Comparison of ENCODE assay signal across 8 cellular contexts in the genomic region with DNA sequence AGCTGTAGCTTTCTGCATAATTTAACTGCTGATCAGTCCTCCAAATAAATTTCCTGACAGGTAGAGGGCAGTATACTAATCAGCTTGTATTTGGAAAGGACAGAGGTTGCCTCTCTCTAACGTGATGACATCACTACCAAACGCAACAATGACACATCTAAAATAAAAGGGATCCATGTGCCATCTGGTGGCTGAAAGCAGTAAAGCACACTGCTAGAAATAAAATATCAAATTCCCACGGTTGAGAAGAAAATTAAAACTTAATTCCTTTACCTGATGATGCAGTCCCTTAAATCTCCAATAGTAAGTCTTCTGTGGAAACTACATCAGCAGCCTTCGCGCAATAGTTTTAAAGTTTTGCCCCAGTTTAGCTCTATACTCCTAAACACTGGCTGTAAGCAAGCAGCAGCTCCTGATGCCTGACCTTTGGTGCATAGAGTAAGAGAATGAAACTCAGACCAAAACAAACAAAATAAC. TPM values are rescaled to one million over a fixed set of nuclear protein-coding genes. Genes with fewer than 3 reads are reported as not detected.
DNase-seq lines count a peak whose midpoint lies in the region; ATAC-seq and TF ChIP-seq lines count a peak whose summit lies in the region.

No MANE protein-coding gene starts in this region.

- H3K36me3 Mint-ChIP-seq in GM23338 (ENCODE audit: low read depth) = peaks cover 34% of the 10 kb centered on the region
- H3K36me3 Mint-ChIP-seq in activated T-cell treated with anti-CD3 and anti-CD28 coated beads, Interleukin-2, amount 50 U/mL, for 4 hours (ENCODE audit: insufficient read depth) = peaks cover 54% of the 10 kb centered on the region

- H3K4me3 ChIP-seq in GM23338 (no peak overlapping the region), KMS-11 (IDR thresholded peaks at IDR 0.05; ENCODE audit: insufficient read depth, low read depth, low read length) (no peak overlapping the region), neural cell (ENCODE audit: low read length) (no peak overlapping the region)

- no peaks in the 10 kb centered on the region for H3F3A ChIP-seq in GM23338 (replicated peaks; ENCODE audit: low read depth)
- H3F3A ChIP-seq in neural cell (ENCODE audit: insufficient read depth, low read length, poor library complexity, severe bottlenecking) = peaks cover 3% of the 10 kb centered on the region

- H3K4me1 ChIP-seq in GM23338 (ENCODE audit: insufficient read depth) (peaks cover 14% of the 10 kb centered on the region), KMS-11 (ENCODE audit: low read depth, poor library complexity, severe bottlenecking) (peaks cover 12% of the 10 kb centered on the region)

- H3K4me2 ChIP-seq in GM23338 = no peak overlapping the region
- H3K4me2 ChIP-seq in KMS-11 = peak overlapping the region; percentile 93
- no peak overlapping the region for H3K4me2 ChIP-seq in neural cell (ENCODE audit: low read length)

- no peaks in the 10 kb centered on the region for H3K36me3 ChIP-seq in GM23338 (ENCODE audit: insufficient read depth)
- H3K36me3 ChIP-seq in KMS-11 (ENCODE audit: insufficient read depth) = no peaks in the 10 kb centered on the region
- peaks cover 5% of the 10 kb centered on the region for H3K36me3 ChIP-seq in neural cell (ENCODE audit: insufficient read depth, low read length)

- H2AFZ ChIP-seq in GM23338 (no peak overlapping the region), KMS-11 (ENCODE audit: low read depth) (peak overlapping the region; percentile 48; the same call in 1 of the 2 replicates), neural cell (ENCODE audit: low read depth, low read length) (no peak overlapping the region)

- TF ChIP-seq RAD21 in neural cell (conservative IDR thresholded peaks at IDR 0.05) = peak; percentile 88

- H3K27ac Mint-ChIP-seq in GM23338 = peak overlapping the region; percentile 98

- H3K4me1 Mint-ChIP-seq in GM23338 = peaks cover 32% of the 10 kb centered on the region
- H3K4me1 Mint-ChIP-seq in activated T-cell treated with anti-CD3 and anti-CD28 coated beads, Interleukin-2, amount 50 U/mL, for 4 hours (ENCODE audit: low read depth) = peaks cover 23% of the 10 kb centered on the region

- peak; percentile 72 for TF ChIP-seq EP300 in neural cell (conservative IDR thresholded peaks at IDR 0.05; ENCODE audit: poor library complexity, severe bottlenecking)

- H3K9ac ChIP-seq in KMS-11 = peak overlapping the region; percentile 68
- H3K9ac ChIP-seq in neural cell (ENCODE audit: low read length) = no peak overlapping the region

- peaks cover 4% of the 10 kb centered on the region for H3K27me3 Mint-ChIP-seq in GM23338 (ENCODE audit: insufficient read depth, low read depth, poor library complexity)
- no peaks in the 10 kb centered on the region for H3K27me3 Mint-ChIP-seq in activated T-cell treated with anti-CD3 and anti-CD28 coated beads, Interleukin-2, amount 50 U/mL, for 4 hours (ENCODE audit: low read depth)

- H3K9me2 ChIP-seq in GM23338 (ENCODE audit: insufficient read depth) (no peaks in the 10 kb centered on the region), neural cell (ENCODE audit: insufficient read depth, low read length) (no peaks in the 10 kb centered on the region)

- H3K27me3 ChIP-seq in GM23338 (ENCODE audit: insufficient read depth) = no peaks in the 10 kb centered on the region
- no peaks in the 10 kb centered on the region for H3K27me3 ChIP-seq in KMS-11 (ENCODE audit: insufficient read depth, low read depth)
- no peaks in the 10 kb centered on the region for H3K27me3 ChIP-seq in neural cell (ENCODE audit: insufficient read depth, low read depth, low read length)

- TF ChIP-seq CTCF in GM23338 (conservative IDR thresholded peaks at IDR 0.05; ENCODE audit: low read depth in 2 of 2) = peak; percentile 94 to 100
- peak; percentile 97 for TF ChIP-seq CTCF in KMS-11 (conservative IDR thresholded peaks at IDR 0.05; ENCODE audit: low read depth, low read length)
- TF ChIP-seq CTCF in neural cell (IDR thresholded peaks at IDR 0.05; ENCODE audit: poor library complexity, severe bottlenecking) = peak; percentile 100

- H3K27ac ChIP-seq in GM23338 (ENCODE audit: low read depth) = peak overlapping the region; percentile 28
- peak overlapping the region; percentile 92 for H3K27ac ChIP-seq in KMS-11
- peak overlapping the region; percentile 68 for H3K27ac ChIP-seq in neural cell (ENCODE audit: low read length)

- DNase-seq in ELF-1 (ENCODE audit: low read depth, low spot score) (peak; percentile 82), GM23338 (ENCODE audit: low spot score) (peak; percentile 99), fibroblast of peridontal ligament (ENCODE audit: extremely low read depth) (peak; percentile 99), superior temporal gyrus (ENCODE audit: extremely low spot score) (peak; percentile 99)
- DNase-seq in activated T-cell treated with anti-CD3 and anti-CD28 coated beads, Interleukin-2, amount 50 U/mL, for 4 hours = peak; percentile 50

- H3K9me3 ChIP-seq in neural cell (ENCODE audit: low read length) = no peaks in the 10 kb centered on the region

- H3K79me2 ChIP-seq in GM23338 (replicated peaks; ENCODE audit: insufficient read depth) (no peaks in the 10 kb centered on the region), KMS-11 (ENCODE audit: insufficient read depth, low read depth) (no peaks in the 10 kb centered on the region), neural cell (replicated peaks; ENCODE audit: insufficient read depth, low read length) (no peaks in the 10 kb centered on the region)

- H4K20me1 ChIP-seq in GM23338 (replicated peaks; ENCODE audit: insufficient read depth) (no peaks in the 10 kb centered on the region), KMS-11 (ENCODE audit: insufficient read depth) (no peaks in the 10 kb centered on the region), neural cell (ENCODE audit: insufficient read depth) (no peaks in the 10 kb centered on the region)

- peak; percentile 52 for ATAC-seq in GM23338
- peak; percentile 89 to 94 for ATAC-seq in activated T-cell treated with anti-CD3 and anti-CD28 coated beads, Interleukin-2, amount 50 U/mL, for 4 hours

- H3K4me3 Mint-ChIP-seq in GM23338 = no peak overlapping the region
- peak overlapping the region; percentile 8 for H3K4me3 Mint-ChIP-seq in activated T-cell treated with anti-CD3 and anti-CD28 coated beads, Interleukin-2, amount 50 U/mL, for 4 hours

- no peaks in the 10 kb centered on the region; the same call in 2 of the 3 replicates for H3K9me3 Mint-ChIP-seq in GM23338
- H3K9me3 Mint-ChIP-seq in activated T-cell treated with anti-CD3 and anti-CD28 coated beads, Interleukin-2, amount 50 U/mL, for 4 hours = no peaks in the 10 kb centered on the region

TF ChIP-seq in GM23338, 12 proteins besides CTCF, POLR2A, EP300 and RAD21 (continues in another document):
- no peak for TF ChIP-seq STAT1 (IDR thresholded peaks at IDR 0.05; ENCODE audit: unreplicated experiment)

TF ChIP-seq in neural cell, 6 proteins besides CTCF, POLR2A, EP300 and RAD21:
- TF ChIP-seq POLR2AphosphoS5 (IDR thresholded peaks at IDR 0.05) = no peak
- TF ChIP-seq, protein P1, sequence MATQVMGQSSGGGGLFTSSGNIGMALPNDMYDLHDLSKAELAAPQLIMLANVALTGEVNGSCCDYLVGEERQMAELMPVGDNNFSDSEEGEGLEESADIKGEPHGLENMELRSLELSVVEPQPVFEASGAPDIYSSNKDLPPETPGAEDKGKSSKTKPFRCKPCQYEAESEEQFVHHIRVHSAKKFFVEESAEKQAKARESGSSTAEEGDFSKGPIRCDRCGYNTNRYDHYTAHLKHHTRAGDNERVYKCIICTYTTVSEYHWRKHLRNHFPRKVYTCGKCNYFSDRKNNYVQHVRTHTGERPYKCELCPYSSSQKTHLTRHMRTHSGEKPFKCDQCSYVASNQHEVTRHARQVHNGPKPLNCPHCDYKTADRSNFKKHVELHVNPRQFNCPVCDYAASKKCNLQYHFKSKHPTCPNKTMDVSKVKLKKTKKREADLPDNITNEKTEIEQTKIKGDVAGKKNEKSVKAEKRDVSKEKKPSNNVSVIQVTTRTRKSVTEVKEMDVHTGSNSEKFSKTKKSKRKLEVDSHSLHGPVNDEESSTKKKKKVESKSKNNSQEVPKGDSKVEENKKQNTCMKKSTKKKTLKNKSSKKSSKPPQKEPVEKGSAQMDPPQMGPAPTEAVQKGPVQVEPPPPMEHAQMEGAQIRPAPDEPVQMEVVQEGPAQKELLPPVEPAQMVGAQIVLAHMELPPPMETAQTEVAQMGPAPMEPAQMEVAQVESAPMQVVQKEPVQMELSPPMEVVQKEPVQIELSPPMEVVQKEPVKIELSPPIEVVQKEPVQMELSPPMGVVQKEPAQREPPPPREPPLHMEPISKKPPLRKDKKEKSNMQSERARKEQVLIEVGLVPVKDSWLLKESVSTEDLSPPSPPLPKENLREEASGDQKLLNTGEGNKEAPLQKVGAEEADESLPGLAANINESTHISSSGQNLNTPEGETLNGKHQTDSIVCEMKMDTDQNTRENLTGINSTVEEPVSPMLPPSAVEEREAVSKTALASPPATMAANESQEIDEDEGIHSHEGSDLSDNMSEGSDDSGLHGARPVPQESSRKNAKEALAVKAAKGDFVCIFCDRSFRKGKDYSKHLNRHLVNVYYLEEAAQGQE (IDR thresholded peaks at IDR 0.05; ENCODE audit: borderline replicate concordance) = no peak
- TF ChIP-seq SMC3 (conservative IDR thresholded peaks at IDR 0.05; ENCODE audit: poor library complexity) = peak; percentile 99
- no peak for TF ChIP-seq EZH2 (IDR thresholded peaks at IDR 0.05; ENCODE audit: borderline replicate concordance, insufficient read depth, low read length, poor library complexity, severe bottlenecking)

RNA-seq across cellular contexts. Expression of a gene that starts 54.5 kb away (rescaled TPM):
- 97.0 and 104 TPM in 2 replicates for total RNA-seq in GM23338 (2014; rRNA removed; shearing (Covaris generic))
- 42.9 and 43.5 TPM in 2 replicates for polyA plus RNA-seq in GM23338 (2016; fragmentation: Nextera tagmentation; extraction: Ambion mirVana)
- 33.7 TPM for polyA plus RNA-seq in PFSK-1 (2012; ENCODE audit: insufficient read length, low read depth)
- 100 to 1,000 TPM; 243 to 289 (median 269) TPM for total RNA-seq in activated T-cell treated with anti-CD3 and anti-CD28 coated beads, Interleukin-2, amount 50 U/mL, for 4 hours
- 21.9 and 22.4 TPM in 2 replicates for polyA plus RNA-seq in neural cell
- polyA minus RNA-seq in neural cell = 16.6 and 17.5 TPM in 2 replicates

Comparison
In these comparisons a context has a peak if more than half of its experiments do, and no peak if none do; other contexts are left out.
1. H3K27ac ChIP-seq: peak in every context shown above with its lines; median percentile 92 in KMS-11; 68 in neural cell; 28 in GM23338.